In the genomic region with DNA sequence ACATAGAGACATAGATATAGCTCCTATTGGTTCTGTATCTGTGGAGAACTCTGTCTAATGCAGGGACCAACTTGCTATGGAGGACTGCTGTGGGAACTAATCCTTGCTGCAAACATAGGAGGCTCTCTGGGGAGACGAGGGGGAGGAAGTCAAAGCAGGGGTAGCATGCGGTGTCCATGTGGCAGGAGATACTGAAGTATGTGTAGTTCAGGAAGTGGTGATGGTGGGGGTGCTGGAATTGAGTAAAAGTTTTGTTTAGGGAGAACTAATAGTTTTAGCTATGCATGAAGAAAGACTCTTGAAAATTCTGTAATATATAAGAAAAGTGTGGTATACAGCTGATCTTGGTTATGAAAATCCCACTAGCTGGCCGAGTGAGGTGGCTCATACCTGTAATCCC, we compare ENCODE assay signal across 11 cellular contexts.
DNase-seq lines count a peak whose midpoint lies in the region; ATAC-seq and TF ChIP-seq lines count a peak whose summit lies in the region.
"Had no signal": no experiment of that assay in that cellular context is flagged by ENCODE, and none has a peak within 500 bp of the region (broad histone marks: within the 10 kb centered on the region; RNA-seq: fewer than 3 reads in every experiment).

No MANE protein-coding gene starts in this region.

- H3K4me1 ChIP-seq in Loucy (ENCODE audit: insufficient read depth, low read length, poor library complexity, severe bottlenecking) = peaks cover 28% of the 10 kb centered on the region
- H3K4me1 ChIP-seq in upper lobe of right lung = peaks cover 16% of the 10 kb centered on the region

- H3K4me1 Mint-ChIP-seq in central memory CD8-positive, alpha-beta T cell = peaks cover 65% of the 10 kb centered on the region
- H3K4me1 Mint-ChIP-seq: GM23338 had no signal

- peak overlapping the region; percentile 8 for H3K4me2 ChIP-seq in Loucy (ENCODE audit: low read depth, low read length, poor library complexity, severe bottlenecking)
- H3K4me2 ChIP-seq: GM23338 had no signal

- H3K27me3 Mint-ChIP-seq in central memory CD8-positive, alpha-beta T cell = no peaks in the 10 kb centered on the region

- H3F3A ChIP-seq in Loucy (ENCODE audit: low read depth) = no peaks in the 10 kb centered on the region

- TF ChIP-seq CTCF in Loucy (conservative IDR thresholded peaks at IDR 0.05; ENCODE audit: low read length) (no peak), upper lobe of right lung (IDR thresholded peaks at IDR 0.05) (no peak)

- ATAC-seq in central memory CD8-positive, alpha-beta T cell (replicated peaks; ENCODE audit: extremely low read depth, poor library complexity, severe bottlenecking) = peak; percentile 82
- peak; percentile 89 for ATAC-seq in upper lobe of right lung
- ATAC-seq in GM19452 (IDR thresholded peaks at IDR 0.05; ENCODE audit: unreplicated experiment) = no peak
- ATAC-seq in HG03469 (IDR thresholded peaks at IDR 0.05; ENCODE audit: unreplicated experiment) = no peak
- no peak for ATAC-seq in HG02588 (IDR thresholded peaks at IDR 0.05; ENCODE audit: unreplicated experiment)
- ATAC-seq: GM23338 had no signal

- peaks cover 74% of the 10 kb centered on the region for H3K79me2 ChIP-seq in Loucy (ENCODE audit: insufficient read depth, low read length)

- H3K4me3 Mint-ChIP-seq in central memory CD8-positive, alpha-beta T cell = peak overlapping the region; percentile 54
- H3K4me3 Mint-ChIP-seq: GM23338 had no signal

- H3K27ac Mint-ChIP-seq in central memory CD8-positive, alpha-beta T cell (ENCODE audit: low read depth) = peak overlapping the region; percentile 74
- H3K27ac Mint-ChIP-seq: GM23338 had no signal

- intact Hi-C loops in upper lobe of right lung (cut with DNase I) = no loop called here

- no peaks in the 10 kb centered on the region for H4K20me1 ChIP-seq in Loucy (ENCODE audit: insufficient read depth, low read length, poor library complexity, severe bottlenecking)

- H3K9me2 ChIP-seq in Loucy (replicated peaks; ENCODE audit: low read depth, low read length) = no peaks in the 10 kb centered on the region

- H3K27ac ChIP-seq in upper lobe of right lung = no peak overlapping the region

- no peaks in the 10 kb centered on the region for H3K9me3 ChIP-seq in Loucy (ENCODE audit: insufficient read depth, low read depth, low read length)
- H3K9me3 ChIP-seq in upper lobe of right lung = no peaks in the 10 kb centered on the region

- H2AFZ ChIP-seq in Loucy (ENCODE audit: low read length) = no peak overlapping the region
- H2AFZ ChIP-seq: GM23338 had no signal

- H3K36me3 ChIP-seq in Loucy (ENCODE audit: insufficient read depth, low read length) (0 out of 2 replicates have a peak, but pooled peaks cover 4% of the 10 kb centered on the region), upper lobe of right lung (no peaks in the 10 kb centered on the region)

- no peak overlapping the region for H3K9ac ChIP-seq in Loucy (ENCODE audit: low read depth, low read length, poor library complexity, severe bottlenecking)

- no peak overlapping the region for H3K4me3 ChIP-seq in Loucy (ENCODE audit: low read length, poor library complexity, severe bottlenecking)
- no peak overlapping the region for H3K4me3 ChIP-seq in upper lobe of right lung
- H3K4me3 ChIP-seq: GM23338 had no signal

- H3K9me3 Mint-ChIP-seq in central memory CD8-positive, alpha-beta T cell = no peaks in the 10 kb centered on the region
- H3K9me3 Mint-ChIP-seq: GM23338 had no signal

- H3K27me3 ChIP-seq in Loucy (ENCODE audit: insufficient read depth, low read length, poor library complexity, severe bottlenecking) (no peaks in the 10 kb centered on the region), upper lobe of right lung (no peaks in the 10 kb centered on the region)

- peak; percentile 33 for DNase-seq in stimulated activated CD4-positive, alpha-beta T cell treated with anti-CD3 and anti-CD28 coated beads, Interleukin-4, amount 100 ng/mL, for 24 hours
- DNase-seq in stimulated activated CD4-positive, alpha-beta T cell treated with anti-CD3 and anti-CD28 coated beads, Interleukin-4, amount 100 ng/mL, for 1 hour = no peak
- no peak for DNase-seq in central memory CD8-positive, alpha-beta T cell (ENCODE audit: low spot score in 2 of 2)
- no peak for DNase-seq in upper lobe of right lung
- DNase-seq: DMS 273 treated with DMSO at 0.1 percent for 48 hours, NCI-H1436 treated with DMSO at 0.1 percent for 48 hours had no signal

- H3K36me3 Mint-ChIP-seq in central memory CD8-positive, alpha-beta T cell (ENCODE audit: insufficient read depth) = peaks cover 8% of the 10 kb centered on the region

Comparison
In these comparisons a context has a peak if more than half of its experiments do, and no peak if none do; other contexts are left out.
1. ATAC-seq: peak in central memory CD8-positive, alpha-beta T cell (single experiment) and upper lobe of right lung (single experiment); none in GM19452 (single experiment), HG03469 (single experiment) and HG02588 (single experiment).